In genomic region chr17:58531661-58532554, GRCh38 we compare ENCODE assay signal across 8 cellular contexts. TPM values are rescaled to one million over a fixed set of nuclear protein-coding genes. Genes with fewer than 3 reads are reported as not detected.
A peak's percentile ranks its signal among the peaks of the same experiment; 100 is the strongest.
DNase-seq lines count a peak whose midpoint lies in the region; ATAC-seq and TF ChIP-seq lines count a peak whose summit lies in the region.

No MANE protein-coding gene starts in this region.

- ATAC-seq in HG03108 (IDR thresholded peaks at IDR 0.05; ENCODE audit: unreplicated experiment) (peak; percentile 51), SK-N-SH treated with all-trans-retinoic acid at 6 μM for 48 hours (peak; percentile 74), left ventricle myocardium superior (peak; percentile 85), GM21786 (IDR thresholded peaks at IDR 0.05; ENCODE audit: unreplicated experiment) (no peak), HG02840 (IDR thresholded peaks at IDR 0.05; ENCODE audit: low FRiP score, unreplicated experiment) (no peak)

- DNase-seq in ELF-1 (ENCODE audit: low read depth, low spot score) (peak; percentile 65), amygdala (lab: John Stamatoyannopoulos, UW) (peak in 47 of 56 donors; percentile 26 to 90 (median 64)), left ventricle myocardium superior (peak; percentile 86), pons (ENCODE audit: low spot score) (peak; percentile 79)

- intact Hi-C loops in left ventricle myocardium superior (cut with micrococcal nuclease), result no loop called here

TF ChIP-seq in SK-N-SH treated with all-trans-retinoic acid at 6 μM for 48 hours, 23 proteins besides CTCF, POLR2A, EP300 and RAD21:
- no peak for TF ChIP-seq ESRRG (CRISPR knock-in tag; IDR thresholded peaks at IDR 0.05)
- no peak for TF ChIP-seq GLIS3 (CRISPR knock-in tag; IDR thresholded peaks at IDR 0.05)
- no peak for TF ChIP-seq ZNF8 (CRISPR knock-in tag; IDR thresholded peaks at IDR 0.05)
- no peak for TF ChIP-seq RARB (CRISPR knock-in tag; IDR thresholded peaks at IDR 0.05)
- TF ChIP-seq ZFP30 (CRISPR knock-in tag; IDR thresholded peaks at IDR 0.05), result no peak
- TF ChIP-seq CSDC2 (CRISPR knock-in tag; IDR thresholded peaks at IDR 0.05), result no peak
- no peak for TF ChIP-seq ARNTL (CRISPR knock-in tag; IDR thresholded peaks at IDR 0.05; ENCODE audit: borderline replicate concordance, low read depth)
- no peak for TF ChIP-seq ZNF565 (CRISPR knock-in tag; conservative IDR thresholded peaks at IDR 0.05; ENCODE audit: low read depth)

RNA-seq across cellular contexts. Expression of gene MTMR4, which starts 17.5 kb away (rescaled TPM):
- total RNA-seq in left ventricle myocardium superior, result 12.6 TPM

RNA-seq across cellular contexts. Expression of gene HSF5, which starts 43.7 kb away (rescaled TPM):
- not detected for total RNA-seq in left ventricle myocardium superior

Comparison
In these comparisons a context has a peak if more than half of its experiments do, and no peak if none do; other contexts are left out.
1. ATAC-seq: peak in HG03108 (single experiment), SK-N-SH treated with all-trans-retinoic acid at 6 μM for 48 hours (single experiment) and left ventricle myocardium superior (single experiment); none in GM21786 (single experiment) and HG02840 (single experiment).
2. Peak in every context shown above with its lines, with median percentiles within 50 percentile points of each other: DNase-seq.